Comparison of ENCODE assay signal across 1 cellular context in the genomic region with DNA sequence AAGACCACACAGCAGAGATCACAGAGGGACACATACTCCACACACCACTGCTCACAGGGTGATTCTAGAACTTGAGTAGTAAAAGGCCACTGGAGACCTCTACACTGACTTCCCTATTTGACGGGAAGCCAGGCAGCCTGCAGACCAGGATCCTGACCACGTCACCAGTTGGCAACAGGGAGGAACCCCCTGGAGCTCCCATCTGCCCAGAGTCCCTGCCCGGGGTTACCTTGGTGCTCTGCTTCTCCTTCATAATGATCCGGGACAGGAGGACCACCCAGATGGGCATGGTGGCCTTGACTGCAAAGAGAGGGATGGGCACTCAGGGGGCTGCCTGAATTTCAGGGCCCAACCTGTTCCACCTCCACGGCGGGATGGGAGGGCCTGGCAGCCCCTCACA.
TF ChIP-seq lines count a peak whose summit lies in the region.

No MANE protein-coding gene starts in this region.

TF ChIP-seq in endothelial cell of umbilical vein, 7 proteins besides CTCF, POLR2A, EP300 and RAD21 (continued from another document):
- no peak for TF ChIP-seq MYC (IDR thresholded peaks at IDR 0.05; ENCODE audit: low read depth, low read length)
- TF ChIP-seq GATA2 (IDR thresholded peaks at IDR 0.05; ENCODE audit: insufficient read depth, insufficient read length, low read depth, low read length): no peak
- TF ChIP-seq, protein P1, sequence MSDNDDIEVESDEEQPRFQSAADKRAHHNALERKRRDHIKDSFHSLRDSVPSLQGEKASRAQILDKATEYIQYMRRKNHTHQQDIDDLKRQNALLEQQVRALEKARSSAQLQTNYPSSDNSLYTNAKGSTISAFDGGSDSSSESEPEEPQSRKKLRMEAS (IDR thresholded peaks at IDR 0.05; ENCODE audit: insufficient read depth, insufficient read length): no peak
- TF ChIP-seq EZH2 (IDR thresholded peaks at IDR 0.05; ENCODE audit: borderline replicate concordance, low read depth, low read length, severe bottlenecking): no peak
- TF ChIP-seq JUN (IDR thresholded peaks at IDR 0.05; ENCODE audit: borderline replicate concordance, insufficient read depth, insufficient read length, low read depth): no peak
- TF ChIP-seq FOS (IDR thresholded peaks at IDR 0.05; ENCODE audit: borderline replicate concordance, insufficient read depth, low read length): no peak
